In genomic region chr4:47463235-47463956, GRCh38 we compare ENCODE assay signal across 8 cellular contexts. TPM values are rescaled to one million over a fixed set of nuclear protein-coding genes. Genes with fewer than 3 reads are reported as not detected.
DNase-seq lines count a peak whose midpoint lies in the region; ATAC-seq, FAIRE-seq and TF ChIP-seq lines count a peak whose summit lies in the region.

TSS of gene COMMD8 (minus strand) at chr4:47463702. CDS start at chr4:47463651, 51 bp downstream.

- TF ChIP-seq POLR2A in GM12892 (IDR thresholded peaks at IDR 0.05; ENCODE audit: low read depth, low read length) (peak; percentile 88), adrenal gland (IDR thresholded peaks at IDR 0.05) (peak; percentile 48 to 55), transverse colon (IDR thresholded peaks at IDR 0.05) (peak; percentile 70)

- TF ChIP-seq EP300 in transverse colon (IDR thresholded peaks at IDR 0.05; ENCODE audit: low read depth): no peak

- peak; percentile 75 for DNase-seq in GM12892 (ENCODE audit: insufficient read length)
- DNase-seq in NCI-H1436 treated with DMSO at 0.1 percent for 48 hours (lab: John Stamatoyannopoulos, UW): peak; percentile 70
- peak; percentile 89 to 98 (median 96) for DNase-seq in T-cell
- DNase-seq in adrenal gland: peak; percentile 95 to 99 (median 98)
- peak; percentile 99 for DNase-seq in cardiac septum (ENCODE audit: low spot score)
- peak; percentile 99 to 100 for DNase-seq in trophoblast cell
- DNase-seq in transverse colon: peak; percentile 98

- H3K27ac ChIP-seq in adrenal gland (peak within 1 kb of the TSS in 3 of 5 donors; percentile 61 to 86 (median 79)), trophoblast cell (ENCODE audit: low read depth, low read length) (peak within 1 kb of the TSS; percentile 91), transverse colon (peak within 1 kb of the TSS; percentile 87 to 93 (median 90))

- H3K9me3 ChIP-seq in adrenal gland (replicated peaks in 1 of 3): peaks cover 0 to 6% (median 0%) of the 10 kb centered on the region in 3 donors
- no peaks in the 10 kb centered on the region for H3K9me3 ChIP-seq in trophoblast cell (ENCODE audit: insufficient read depth, low read depth, low read length)
- no peaks in the 10 kb centered on the region for H3K9me3 ChIP-seq in transverse colon

- TF ChIP-seq CTCF in adrenal gland (IDR thresholded peaks at IDR 0.05): peak; percentile 7 to 60 (median 37)
- TF ChIP-seq CTCF in transverse colon (IDR thresholded peaks at IDR 0.05): peak in 4 of 5 experiments; percentile 29 to 68 (median 44)

- H3K14ac ChIP-seq in trophoblast cell (ENCODE audit: low read length): peak within 1 kb of the TSS; percentile 79

- peak within 1 kb of the TSS; percentile 72 for H2AFZ ChIP-seq in trophoblast cell (ENCODE audit: insufficient read depth, low read length, poor library complexity)

- peak within 1 kb of the TSS; percentile 89 for H4K8ac ChIP-seq in trophoblast cell (ENCODE audit: low read depth, low read length)

- H3K4me1 ChIP-seq in adrenal gland (replicated peaks in 1 of 2) (peaks cover 0 to 11% of the 10 kb centered on the region in 2 donors), trophoblast cell (ENCODE audit: control insufficient read depth in 1 of 2, insufficient read depth in 2 of 2, low read length in 2 of 2) (peaks cover 2% of the 10 kb centered on the region in 2 experiments), transverse colon (peaks cover 6 to 10% (median 8%) of the 10 kb centered on the region in 4 donors)

- peak within 1 kb of the TSS; percentile 95 for H4K91ac ChIP-seq in trophoblast cell (ENCODE audit: low read depth, low read length)

- no peaks in the 10 kb centered on the region for H3K27me3 ChIP-seq in adrenal gland
- H3K27me3 ChIP-seq in trophoblast cell (ENCODE audit: insufficient read depth, low read length): no peaks in the 10 kb centered on the region
- H3K27me3 ChIP-seq in transverse colon: no peaks in the 10 kb centered on the region

- in situ Hi-C loops in transverse colon (cut with MboI; ENCODE audit: low pct_ligation_motif_present in 1 of 4, low pct_unique_long_range_greater_than_20kb in 1 of 4, low sequenced_read_pairs in 3 of 4): loop anchor here in 1 of 4 donors (25.0 kb wide), 1 partner anchor 449 kb away; the partner anchor contains the start of gene NFXL1

- H3K36me3 Mint-ChIP-seq in T-cell: peaks cover 13% of the 10 kb centered on the region

- CTCF ChIA-PET in T-cell (lab: Charles Lee): interaction anchor here (0.6 to 1.9 kb wide), 14 partner anchors 9 to 879 kb away, joined by 3 to 16 read pairs (median 4); partner anchors contain the start of gene ATP10D (in 1 of the 2)

- intact Hi-C loops in adrenal gland (cut with DNase I) (no loop called here), cardiac septum (cut with DNase I) (loop anchor here (2.0 to 10.0 kb wide), 2 partner anchors 101 to 451 kb away; partner anchors contain the start of gene NFXL1), transverse colon (cut with DNase I; ENCODE audit: low total_unique reads) (loop anchor here (10.0 kb wide), 1 partner anchor 101 kb away; no protein-coding TSS in a partner anchor)

- POLR2A ChIA-PET in T-cell (lab: Charles Lee): interaction anchor here (0.6 to 1.2 kb wide), 4 partner anchors 8 to 68 kb away, joined by 3 to 6 read pairs (median 4); partner anchors contain the start of gene ATP10D (in 1 of the 2)

- H3K27me3 Mint-ChIP-seq in T-cell: no peaks in the 10 kb centered on the region

- H3K9me3 Mint-ChIP-seq in T-cell: no peaks in the 10 kb centered on the region

- peak within 1 kb of the TSS; percentile 95 for H3K4me2 ChIP-seq in trophoblast cell (ENCODE audit: low read length)

- peak within 1 kb of the TSS; percentile 94 for H3K9ac ChIP-seq in trophoblast cell (ENCODE audit: low read length)

- H3K27ac Mint-ChIP-seq in T-cell: peak within 1 kb of the TSS; percentile 82 to 87

- peak within 1 kb of the TSS; percentile 75 for H4K12ac ChIP-seq in trophoblast cell (ENCODE audit: low read depth, low read length)

- ATAC-seq in HG02852 (IDR thresholded peaks at IDR 0.05; ENCODE audit: unreplicated experiment) (peak; percentile 91), T-cell (replicated peaks in 1 of 4) (peak; percentile 93 to 95 (median 94))

- peak; percentile 100 for FAIRE-seq in GM12892 (lab: Jason Lieb, UNC)

- peak within 1 kb of the TSS; percentile 48 to 95 (median 84) for H3K4me3 ChIP-seq in adrenal gland
- H3K4me3 ChIP-seq in trophoblast cell (ENCODE audit: low read depth, low read length): peak within 1 kb of the TSS; percentile 91
- peak within 1 kb of the TSS; percentile 84 to 96 (median 86) for H3K4me3 ChIP-seq in transverse colon

- H3K4me3 Mint-ChIP-seq in T-cell: peak within 1 kb of the TSS; percentile 82 to 86 (median 84)

- H3K23ac ChIP-seq in trophoblast cell (ENCODE audit: low read length): no peak within 1 kb of the TSS

- peaks cover 4% of the 10 kb centered on the region for H3K79me2 ChIP-seq in trophoblast cell (ENCODE audit: control insufficient read depth, insufficient read depth, low read length, poor library complexity)

- no peak within 1 kb of the TSS for H2BK12ac ChIP-seq in trophoblast cell (ENCODE audit: low read length)

- H3K79me1 ChIP-seq in trophoblast cell (ENCODE audit: low read length): peaks cover 12% of the 10 kb centered on the region

- H3K4ac ChIP-seq in trophoblast cell (ENCODE audit: low read depth, low read length): peak within 1 kb of the TSS; percentile 53

- WGBS in adrenal gland, 4 donors: 0 to 1% (median 0%) methylated on average over 8 to 51 of the region's 51 CpGs
- no CpG with 5 or more reads among the region's 51 CpGs for WGBS in trophoblast cell (ENCODE audit: extremely low coverage, insufficient coverage, insufficient read length)
- WGBS in transverse colon (ENCODE audit: low coverage in 1 of 2), 2 donors: 0% methylated on average over 47 of the region's 51 CpGs; no CpG with 5 or more reads in 1 of the 2 donors

- H2BK5ac ChIP-seq in trophoblast cell (ENCODE audit: low read depth, low read length, poor library complexity): peak within 1 kb of the TSS; percentile 89

- H2BK120ac ChIP-seq in trophoblast cell (ENCODE audit: insufficient read depth, low read length, poor library complexity): peak within 1 kb of the TSS; percentile 78

- H2AK5ac ChIP-seq in trophoblast cell (ENCODE audit: low read length): peak within 1 kb of the TSS; percentile 31

- H3K36me3 ChIP-seq in adrenal gland (replicated peaks in 1 of 2) (no peaks in the 10 kb centered on the region), trophoblast cell (ENCODE audit: control insufficient read depth in 1 of 2, insufficient read depth in 2 of 2, low read length in 2 of 2) (no peaks in the 10 kb centered on the region), transverse colon (peaks cover 0 to 4% (median 0%) of the 10 kb centered on the region in 4 donors)

- H3K18ac ChIP-seq in trophoblast cell (ENCODE audit: low read length): peak within 1 kb of the TSS; percentile 87

- peaks cover 26 to 39% (median 39%) of the 10 kb centered on the region in 3 donors for H3K4me1 Mint-ChIP-seq in T-cell

RNA-seq across cellular contexts. Expression of gene COMMD8, which starts in this region (rescaled TPM):
- polyA plus RNA-seq in GM12892 (2012; ENCODE audit: missing spikeins): 41.4 TPM
- 10 to 100 TPM in 4 of 5 donors, 1 to 10 TPM in 1; 8.2 to 17.0 (median 15.7) TPM for total RNA-seq in T-cell
- 10 to 100 TPM in 7 of 8 donors, 1 to 10 TPM in 1; 9.8 to 33.2 (median 16.1) TPM for total RNA-seq in adrenal gland
- 10 to 100 TPM in 2 of 3 donors, 1 to 10 TPM in 1; 6.3 to 20.2 (median 12.8) TPM for polyA plus RNA-seq in adrenal gland
- total RNA-seq in cardiac septum: 21.1 TPM
- 30.8 and 32.7 TPM in 2 replicates for polyA plus RNA-seq in trophoblast cell (2013)
- 10 to 100 TPM in 2 of 4 donors, 1 to 10 TPM in 1, under 1 TPM in 1; 0.80 to 20.2 (median 8.2) TPM for total RNA-seq in transverse colon

Comparison
In these comparisons a context has a peak if more than half of its experiments do, and no peak if none do; other contexts are left out.
1. Peak in every context shown above with its lines: DNase-seq, ATAC-seq, H3K4me3 ChIP-seq and H3K27ac ChIP-seq.
2. intact Hi-C loops: an anchor here in cardiac septum (2.0 to 10.0 kb wide) and transverse colon (10.0 kb wide); none called in adrenal gland.